In the genomic region with DNA sequence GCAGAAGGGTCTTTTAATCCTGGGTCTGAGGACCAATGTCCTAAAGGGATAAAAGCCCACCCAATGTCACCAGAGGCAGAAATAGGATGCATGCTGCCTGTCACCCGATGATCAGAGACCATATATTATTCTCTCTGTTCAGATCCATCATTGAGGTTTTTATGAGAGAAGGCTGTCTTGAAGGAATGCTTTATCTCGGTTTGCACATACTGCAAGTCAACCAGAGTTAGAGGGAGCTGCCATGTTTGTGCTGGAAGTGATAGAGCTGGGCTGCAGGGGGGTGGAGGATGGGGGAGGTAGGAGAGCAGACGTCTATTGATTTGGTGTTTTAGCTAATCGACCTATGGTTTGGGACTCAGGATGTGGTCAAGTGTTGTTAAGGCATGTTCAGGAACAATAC, we compare ENCODE assay signal across 19 cellular contexts.
"Had no signal": no experiment of that assay in that cellular context is flagged by ENCODE, and none has a peak within 500 bp of the region (broad histone marks: within the 10 kb centered on the region; RNA-seq: fewer than 3 reads in every experiment).

No MANE protein-coding gene starts in this region.

- ATAC-seq: SK-N-SH treated with all-trans-retinoic acid at 6 μM for 48 hours had no signal

- FAIRE-seq: RCC 7860 had no signal

- H3K4me1 Mint-ChIP-seq: IgD-negative memory B cell had no signal

- H3K4me3 Mint-ChIP-seq: IgD-negative memory B cell had no signal

- H3K27ac Mint-ChIP-seq: IgD-negative memory B cell had no signal

- DNase-seq: KBM-7, MM.1S, NCI-H1092 treated with DMSO at 0.1 percent for 48 hours, NCI-H1436, NCI-H187, NCI-H2029, NCI-H2081 treated with DMSO at 0.1 percent for 48 hours, NCI-H2171, NCI-H226, NCI-H446, NCI-H510A, NCI-H524 treated with DMSO at 0.1 percent for 48 hours, NCI-H69, NCI-H774, RPMI8226, SHP77 had no signal
